1 cellular context compared by ENCODE assay signal in genomic region chr7:150322833-150323681, GRCh38.
TF ChIP-seq lines count a peak whose summit lies in the region.

Gene ACTR3C, minus strand, starts transcription at chr7:150323545. Its CDS starts 28,249 bp downstream, at chr7:150295296.
A gene with protein sequence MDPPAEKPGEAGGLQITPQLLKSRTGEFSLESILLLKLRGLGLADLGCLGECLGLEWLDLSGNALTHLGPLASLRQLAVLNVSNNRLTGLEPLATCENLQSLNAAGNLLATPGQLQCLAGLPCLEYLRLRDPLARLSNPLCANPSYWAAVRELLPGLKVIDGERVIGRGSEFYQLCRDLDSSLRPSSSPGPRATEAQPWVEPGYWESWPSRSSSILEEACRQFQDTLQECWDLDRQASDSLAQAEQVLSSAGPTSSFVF (plus strand): TSS chr7:150323355. CDS start chr7:150336862, 13,507 bp downstream.

TF ChIP-seq in K562, 482 proteins besides CTCF, POLR2A, EP300 and RAD21 (continued from another document and continues in another):
- peak in 1 of 2 experiments; percentile 26; a peak in 1 of 4 replicates for TF ChIP-seq TRIM24 (IDR thresholded peaks at IDR 0.05)
- no peak for TF ChIP-seq ZC3H11A (IDR thresholded peaks at IDR 0.05; ENCODE audit: low read depth, low read length)
- no peak; the same call in 1 of the 2 replicates for TF ChIP-seq ZNF395 (CRISPR knock-in tag; IDR thresholded peaks at IDR 0.05)
- TF ChIP-seq, protein P1, sequence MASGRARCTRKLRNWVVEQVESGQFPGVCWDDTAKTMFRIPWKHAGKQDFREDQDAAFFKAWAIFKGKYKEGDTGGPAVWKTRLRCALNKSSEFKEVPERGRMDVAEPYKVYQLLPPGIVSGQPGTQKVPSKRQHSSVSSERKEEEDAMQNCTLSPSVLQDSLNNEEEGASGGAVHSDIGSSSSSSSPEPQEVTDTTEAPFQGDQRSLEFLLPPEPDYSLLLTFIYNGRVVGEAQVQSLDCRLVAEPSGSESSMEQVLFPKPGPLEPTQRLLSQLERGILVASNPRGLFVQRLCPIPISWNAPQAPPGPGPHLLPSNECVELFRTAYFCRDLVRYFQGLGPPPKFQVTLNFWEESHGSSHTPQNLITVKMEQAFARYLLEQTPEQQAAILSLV (tag; IDR thresholded peaks at IDR 0.05) = peak; percentile 56
- peak; percentile 74; the same call in 1 of the 2 replicates for TF ChIP-seq PHTF2 (CRISPR knock-in tag; IDR thresholded peaks at IDR 0.05)
- TF ChIP-seq, protein P2, sequence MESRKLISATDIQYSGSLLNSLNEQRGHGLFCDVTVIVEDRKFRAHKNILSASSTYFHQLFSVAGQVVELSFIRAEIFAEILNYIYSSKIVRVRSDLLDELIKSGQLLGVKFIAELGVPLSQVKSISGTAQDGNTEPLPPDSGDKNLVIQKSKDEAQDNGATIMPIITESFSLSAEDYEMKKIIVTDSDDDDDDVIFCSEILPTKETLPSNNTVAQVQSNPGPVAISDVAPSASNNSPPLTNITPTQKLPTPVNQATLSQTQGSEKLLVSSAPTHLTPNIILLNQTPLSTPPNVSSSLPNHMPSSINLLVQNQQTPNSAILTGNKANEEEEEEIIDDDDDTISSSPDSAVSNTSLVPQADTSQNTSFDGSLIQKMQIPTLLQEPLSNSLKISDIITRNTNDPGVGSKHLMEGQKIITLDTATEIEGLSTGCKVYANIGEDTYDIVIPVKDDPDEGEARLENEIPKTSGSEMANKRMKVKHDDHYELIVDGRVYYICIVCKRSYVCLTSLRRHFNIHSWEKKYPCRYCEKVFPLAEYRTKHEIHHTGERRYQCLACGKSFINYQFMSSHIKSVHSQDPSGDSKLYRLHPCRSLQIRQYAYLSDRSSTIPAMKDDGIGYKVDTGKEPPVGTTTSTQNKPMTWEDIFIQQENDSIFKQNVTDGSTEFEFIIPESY (CRISPR knock-in tag; IDR thresholded peaks at IDR 0.05) = peak; percentile 87
- TF ChIP-seq HMGXB4 (CRISPR knock-in tag; IDR thresholded peaks at IDR 0.05) = peak; percentile 86; the same call in 1 of the 2 replicates
- no peak for TF ChIP-seq RFX5 (IDR thresholded peaks at IDR 0.05; ENCODE audit: low read depth, low read length)
- TF ChIP-seq YY1 (IDR thresholded peaks at IDR 0.05; ENCODE audit: borderline replicate concordance in 1 of 3, control insufficient read depth in 1 of 3, extremely low read depth in 1 of 3, insufficient read depth in 3 of 3, insufficient read length in 1 of 3, insufficient replicate concordance in 2 of 3, low read depth in 1 of 3, low read length in 2 of 3) = peak in 1 of 3 experiments; percentile 21
- TF ChIP-seq, protein P3, sequence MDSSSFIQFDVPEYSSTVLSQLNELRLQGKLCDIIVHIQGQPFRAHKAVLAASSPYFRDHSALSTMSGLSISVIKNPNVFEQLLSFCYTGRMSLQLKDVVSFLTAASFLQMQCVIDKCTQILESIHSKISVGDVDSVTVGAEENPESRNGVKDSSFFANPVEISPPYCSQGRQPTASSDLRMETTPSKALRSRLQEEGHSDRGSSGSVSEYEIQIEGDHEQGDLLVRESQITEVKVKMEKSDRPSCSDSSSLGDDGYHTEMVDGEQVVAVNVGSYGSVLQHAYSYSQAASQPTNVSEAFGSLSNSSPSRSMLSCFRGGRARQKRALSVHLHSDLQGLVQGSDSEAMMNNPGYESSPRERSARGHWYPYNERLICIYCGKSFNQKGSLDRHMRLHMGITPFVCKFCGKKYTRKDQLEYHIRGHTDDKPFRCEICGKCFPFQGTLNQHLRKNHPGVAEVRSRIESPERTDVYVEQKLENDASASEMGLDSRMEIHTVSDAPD (CRISPR knock-in tag; IDR thresholded peaks at IDR 0.05) = peak; percentile 36; the same call in 1 of the 2 replicates
- TF ChIP-seq HDAC6 (IDR thresholded peaks at IDR 0.05; ENCODE audit: low read depth, low read length) = no peak
- TF ChIP-seq SIRT6 (IDR thresholded peaks at IDR 0.05; ENCODE audit: low read depth, low read length) = no peak
- no peak for TF ChIP-seq GTF3C2 (IDR thresholded peaks at IDR 0.05; ENCODE audit: borderline replicate concordance, extremely low read depth, insufficient read length)
- no peak for TF ChIP-seq GABPB2 (CRISPR knock-in tag; conservative IDR thresholded peaks at IDR 0.05)
- no peak for TF ChIP-seq ILK (tag; IDR thresholded peaks at IDR 0.05; ENCODE audit: borderline replicate concordance, low read depth)
- TF ChIP-seq BACH1 (tag; IDR thresholded peaks at IDR 0.05) = no peak
- TF ChIP-seq ARHGAP35 (IDR thresholded peaks at IDR 0.05; ENCODE audit: partially characterized antibody) = no peak
- no peak for TF ChIP-seq ZNF436 (CRISPR knock-in tag; IDR thresholded peaks at IDR 0.05)
- TF ChIP-seq, protein P4, sequence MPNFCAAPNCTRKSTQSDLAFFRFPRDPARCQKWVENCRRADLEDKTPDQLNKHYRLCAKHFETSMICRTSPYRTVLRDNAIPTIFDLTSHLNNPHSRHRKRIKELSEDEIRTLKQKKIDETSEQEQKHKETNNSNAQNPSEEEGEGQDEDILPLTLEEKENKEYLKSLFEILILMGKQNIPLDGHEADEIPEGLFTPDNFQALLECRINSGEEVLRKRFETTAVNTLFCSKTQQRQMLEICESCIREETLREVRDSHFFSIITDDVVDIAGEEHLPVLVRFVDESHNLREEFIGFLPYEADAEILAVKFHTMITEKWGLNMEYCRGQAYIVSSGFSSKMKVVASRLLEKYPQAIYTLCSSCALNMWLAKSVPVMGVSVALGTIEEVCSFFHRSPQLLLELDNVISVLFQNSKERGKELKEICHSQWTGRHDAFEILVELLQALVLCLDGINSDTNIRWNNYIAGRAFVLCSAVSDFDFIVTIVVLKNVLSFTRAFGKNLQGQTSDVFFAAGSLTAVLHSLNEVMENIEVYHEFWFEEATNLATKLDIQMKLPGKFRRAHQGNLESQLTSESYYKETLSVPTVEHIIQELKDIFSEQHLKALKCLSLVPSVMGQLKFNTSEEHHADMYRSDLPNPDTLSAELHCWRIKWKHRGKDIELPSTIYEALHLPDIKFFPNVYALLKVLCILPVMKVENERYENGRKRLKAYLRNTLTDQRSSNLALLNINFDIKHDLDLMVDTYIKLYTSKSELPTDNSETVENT (CRISPR knock-in tag; IDR thresholded peaks at IDR 0.05) = peak; percentile 65; the same call in 1 of the 2 replicates
- no peak for TF ChIP-seq KDM1A (IDR thresholded peaks at IDR 0.05)
- no peak for TF ChIP-seq ZNF551 (CRISPR knock-in tag; IDR thresholded peaks at IDR 0.05)
- TF ChIP-seq EWSR1 (IDR thresholded peaks at IDR 0.05; ENCODE audit: borderline replicate concordance, low read depth, partially characterized antibody) = no peak
- TF ChIP-seq ZNF41 (CRISPR knock-in tag; conservative IDR thresholded peaks at IDR 0.05) = peak; percentile 58; the same call in 1 of the 2 replicates
- TF ChIP-seq ZBTB11 (CRISPR knock-in tag; IDR thresholded peaks at IDR 0.05) = peak in 2 of 3 experiments; percentile 37 to 54; a peak in 3 of 6 replicates
- no peak; a peak in 1 of 4 replicates for TF ChIP-seq CSDE1 (IDR thresholded peaks at IDR 0.05)
- no peak for TF ChIP-seq NCOA2 (IDR thresholded peaks at IDR 0.05; ENCODE audit: partially characterized antibody in 2 of 2)
- peak; percentile 70; the same call in 1 of the 2 replicates for TF ChIP-seq ELF4 (CRISPR knock-in tag; IDR thresholded peaks at IDR 0.05)
- no peak for TF ChIP-seq HNRNPUL1 (IDR thresholded peaks at IDR 0.05; ENCODE audit: low read length)
- peak; percentile 62; the same call in 1 of the 2 replicates for TF ChIP-seq FOXJ2 (tag; IDR thresholded peaks at IDR 0.05)
- TF ChIP-seq HDAC3 (IDR thresholded peaks at IDR 0.05; ENCODE audit: borderline replicate concordance, partially characterized antibody) = no peak
- TF ChIP-seq TGIF2 (CRISPR knock-in tag; IDR thresholded peaks at IDR 0.05) = 0 out of 2 replicates have a peak, but pooled peaks have one; percentile 75
- TF ChIP-seq, protein P5, sequence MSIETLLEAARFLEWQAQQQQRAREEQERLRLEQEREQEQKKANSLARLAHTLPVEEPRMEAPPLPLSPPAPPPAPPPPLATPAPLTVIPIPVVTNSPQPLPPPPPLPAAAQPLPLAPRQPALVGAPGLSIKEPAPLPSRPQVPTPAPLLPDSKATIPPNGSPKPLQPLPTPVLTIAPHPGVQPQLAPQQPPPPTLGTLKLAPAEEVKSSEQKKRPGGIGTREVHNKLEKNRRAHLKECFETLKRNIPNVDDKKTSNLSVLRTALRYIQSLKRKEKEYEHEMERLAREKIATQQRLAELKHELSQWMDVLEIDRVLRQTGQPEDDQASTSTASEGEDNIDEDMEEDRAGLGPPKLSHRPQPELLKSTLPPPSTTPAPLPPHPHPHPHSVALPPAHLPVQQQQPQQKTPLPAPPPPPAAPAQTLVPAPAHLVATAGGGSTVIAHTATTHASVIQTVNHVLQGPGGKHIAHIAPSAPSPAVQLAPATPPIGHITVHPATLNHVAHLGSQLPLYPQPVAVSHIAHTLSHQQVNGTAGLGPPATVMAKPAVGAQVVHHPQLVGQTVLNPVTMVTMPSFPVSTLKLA (conservative IDR thresholded peaks at IDR 0.05) = peak; percentile 88 to 91
- TF ChIP-seq TSC22D4 (tag; IDR thresholded peaks at IDR 0.05) = no peak
- no peak for TF ChIP-seq MED1 (CRISPR knock-in tag; IDR thresholded peaks at IDR 0.05; ENCODE audit: borderline replicate concordance)
- no peak for TF ChIP-seq RFX1 (IDR thresholded peaks at IDR 0.05)
- TF ChIP-seq CTBP1 (IDR thresholded peaks at IDR 0.05; ENCODE audit: borderline replicate concordance) = peak; percentile 87
- peak; percentile 90 for TF ChIP-seq POLR2B (IDR thresholded peaks at IDR 0.05; ENCODE audit: low read depth, partially characterized antibody)
- peak; percentile 31 for TF ChIP-seq ZNF146 (CRISPR knock-in tag; IDR thresholded peaks at IDR 0.05; ENCODE audit: unreplicated experiment)
- TF ChIP-seq MTA3 (IDR thresholded peaks at IDR 0.05; ENCODE audit: borderline replicate concordance) = peak; percentile 91
- no peak for TF ChIP-seq KHSRP (IDR thresholded peaks at IDR 0.05)
- TF ChIP-seq SRSF9 (IDR thresholded peaks at IDR 0.05; ENCODE audit: borderline replicate concordance, low read depth, low read length) = no peak
- no peak for TF ChIP-seq POLR3G (IDR thresholded peaks at IDR 0.05; ENCODE audit: extremely low read depth, insufficient read length, insufficient replicate concordance)
- TF ChIP-seq HMG20A (CRISPR knock-in tag; conservative IDR thresholded peaks at IDR 0.05) = peak; percentile 74; the same call in 1 of the 2 replicates
- TF ChIP-seq GATA2 (CRISPR knock-in tag; IDR thresholded peaks at IDR 0.05) = peak; percentile 46; the same call in 1 of the 2 replicates
